Comparison of ENCODE assay signal across 8 cellular contexts in genomic region chr3:129606522-129607390, GRCh38. TPM values are rescaled to one million over a fixed set of nuclear protein-coding genes. Genes with fewer than 3 reads are reported as not detected.
DNase-seq lines count a peak whose midpoint lies in the region; ATAC-seq and TF ChIP-seq lines count a peak whose summit lies in the region.

PLXND1 (minus strand) TSS chr3:129606676; CDS start chr3:129606639, 37 bp downstream.

- peak within 1 kb of the TSS; percentile 52 for H3K27ac Mint-ChIP-seq in T-helper 1 cell treated with Interleukin-12 subunit alpha and Interleukin-12 subunit beta and Interleukin-4 antibody, amounts not matched to agents 30 μg/mL and 1 μg/mL, for 36 hours

- H3K4me1 ChIP-seq in DOHH2 (ENCODE audit: control insufficient read depth, low read length) (peaks cover 29% of the 10 kb centered on the region), gastrocnemius medialis (peaks cover 27 to 44% of the 10 kb centered on the region in 2 donors)

- H3K9me3 Mint-ChIP-seq in T-helper 1 cell treated with Interleukin-12 subunit alpha and Interleukin-12 subunit beta and Interleukin-4 antibody, amounts not matched to agents 30 μg/mL and 1 μg/mL, for 36 hours, result no peaks in the 10 kb centered on the region

- ATAC-seq in gastrocnemius medialis (peak; percentile 38 to 52), GM18907 (IDR thresholded peaks at IDR 0.05; ENCODE audit: unreplicated experiment) (no peak)

- no peak for TF ChIP-seq CTCF in DOHH2 (IDR thresholded peaks at IDR 0.05; ENCODE audit: low read depth, low read length, poor library complexity, severe bottlenecking)
- TF ChIP-seq CTCF in gastrocnemius medialis (IDR thresholded peaks at IDR 0.05 in 4 of 5, conservative IDR thresholded peaks at IDR 0.05 in 1 of 5), result no peak

- H3K4me3 ChIP-seq in DOHH2 (ENCODE audit: low read length) (peak within 1 kb of the TSS; percentile 73), gastrocnemius medialis (peak within 1 kb of the TSS; percentile 61 to 66 (median 62))

- H3F3A ChIP-seq in DOHH2 (ENCODE audit: control insufficient read depth, insufficient read depth), result no peaks in the 10 kb centered on the region

- peak within 1 kb of the TSS; percentile 81 for H3K4me2 ChIP-seq in DOHH2 (ENCODE audit: low read length)

- H3K79me2 ChIP-seq in DOHH2 (ENCODE audit: control insufficient read depth, low read length), result no peaks in the 10 kb centered on the region

- in situ Hi-C loops in KBM-7 (cut with MboI; ENCODE audit: low pct_unique_long_range_greater_than_20kb, low sequenced_read_pairs) (no loop called here), gastrocnemius medialis (cut with MboI; ENCODE audit: low sequenced_read_pairs in 4 of 4) (no loop called here)

- DNase-seq in KBM-7 (peak; percentile 87), iPS-NIHi11 (ENCODE audit: low spot score) (peak; percentile 94), gastrocnemius medialis (peak; percentile 47 to 51), NCI-H446 treated with DMSO at 0.1 percent for 48 hours (lab: John Stamatoyannopoulos, UW) (no peak)
- DNase-seq in central memory CD4-positive, alpha-beta T cell, result peak; percentile 28

- H4K20me1 ChIP-seq in DOHH2 (ENCODE audit: control insufficient read depth, insufficient read depth, low read depth, low read length), result no peaks in the 10 kb centered on the region; the same call in 1 of the 2 replicates

- H3K27ac ChIP-seq in DOHH2 (ENCODE audit: low read depth, low read length) (no peak within 1 kb of the TSS), gastrocnemius medialis (peak within 1 kb of the TSS; percentile 82 to 93 (median 86))

- no peaks in the 10 kb centered on the region for H3K36me3 Mint-ChIP-seq in T-helper 1 cell treated with Interleukin-12 subunit alpha and Interleukin-12 subunit beta and Interleukin-4 antibody, amounts not matched to agents 30 μg/mL and 1 μg/mL, for 36 hours (ENCODE audit: low read depth)

- H3K4me3 Mint-ChIP-seq in T-helper 1 cell treated with Interleukin-12 subunit alpha and Interleukin-12 subunit beta and Interleukin-4 antibody, amounts not matched to agents 30 μg/mL and 1 μg/mL, for 36 hours, result peak within 1 kb of the TSS; percentile 86

- H3K4me1 Mint-ChIP-seq in T-helper 1 cell treated with Interleukin-12 subunit alpha and Interleukin-12 subunit beta and Interleukin-4 antibody, amounts not matched to agents 30 μg/mL and 1 μg/mL, for 36 hours (ENCODE audit: low read depth), result peaks cover 10% of the 10 kb centered on the region

- H3K27me3 ChIP-seq in DOHH2 (ENCODE audit: control insufficient read depth, low read length) (peaks cover 24% of the 10 kb centered on the region), gastrocnemius medialis (peaks cover 0 to 15% (median 6%) of the 10 kb centered on the region in 3 donors)

- TF ChIP-seq POLR2A in gastrocnemius medialis (IDR thresholded peaks at IDR 0.05), result peak; percentile 34 to 55

- H3K9me2 ChIP-seq in DOHH2 (replicated peaks; ENCODE audit: control insufficient read depth, low read length), result no peaks in the 10 kb centered on the region

- intact Hi-C loops in gastrocnemius medialis (cut with DNase I; ENCODE audit: low total_unique reads), result loop anchor here (2.0 to 5.0 kb wide), 2 partner anchors 20 to 114 kb away; no protein-coding TSS in a partner anchor

- H3K27me3 Mint-ChIP-seq in T-helper 1 cell treated with Interleukin-12 subunit alpha and Interleukin-12 subunit beta and Interleukin-4 antibody, amounts not matched to agents 30 μg/mL and 1 μg/mL, for 36 hours (ENCODE audit: low read depth), result peaks cover 64% of the 10 kb centered on the region

- H3K36me3 ChIP-seq in DOHH2 (ENCODE audit: control insufficient read depth, low read length) (no peaks in the 10 kb centered on the region), gastrocnemius medialis (no peaks in the 10 kb centered on the region)

- H3K9me3 ChIP-seq in DOHH2 (ENCODE audit: control insufficient read depth, insufficient read depth, low read length) (no peaks in the 10 kb centered on the region), gastrocnemius medialis (no peaks in the 10 kb centered on the region)

RNA-seq across cellular contexts. Expression of gene PLXND1, which starts in this region (rescaled TPM):
- total RNA-seq in gastrocnemius medialis, result 10 to 100 TPM; 15.7 to 70.9 (median 19.9) TPM
